28 cellular contexts compared by ENCODE assay signal in the genomic region with DNA sequence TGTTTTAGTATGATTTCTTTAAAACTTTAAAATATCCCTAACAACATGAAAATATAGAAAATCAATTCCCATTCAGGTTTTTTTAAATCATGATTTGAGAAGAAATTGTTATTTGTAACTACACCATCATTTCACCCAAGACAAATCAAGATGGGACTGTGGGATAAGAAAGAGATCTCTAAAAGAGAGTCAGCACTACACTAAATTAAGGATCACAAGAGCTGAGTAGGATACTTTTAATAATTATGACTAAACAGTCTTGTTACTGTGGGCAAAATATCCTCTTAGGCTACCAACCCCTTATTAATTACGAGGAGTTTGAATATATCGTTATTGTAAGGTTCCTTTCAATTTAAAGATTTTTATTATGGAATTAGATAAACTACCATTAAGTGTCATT.
"Had no signal": no experiment of that assay in that cellular context is flagged by ENCODE, and none has a peak within 500 bp of the region (broad histone marks: within the 10 kb centered on the region; RNA-seq: fewer than 3 reads in every experiment).

No MANE protein-coding gene starts in this region.

- H3K9me3 ChIP-seq: esophagus squamous epithelium, lower lobe of right lung, neutrophil, pancreas, right lobe of liver, suprapubic skin, transverse colon, upper lobe of right lung, uterus had no signal

- ATAC-seq: effector memory CD8-positive, alpha-beta T cell; left colon; left ventricle myocardium superior; lower lobe of right lung; natural killer cell; pancreas; right lobe of liver; stimulated activated naive CD8-positive, alpha-beta T cell treated with anti-CD3 and anti-CD28 coated beads, Interleukin-15, amount 100 ng/mL, for 72 hours; upper lobe of right lung had no signal

- H3K27me3 ChIP-seq: pancreas, right lobe of liver, uterus had no signal

- H3K27ac ChIP-seq: esophagus squamous epithelium, lower lobe of right lung, neutrophil, suprapubic skin, transverse colon, upper lobe of right lung, uterus had no signal

- H3K36me3 ChIP-seq: esophagus squamous epithelium, lower lobe of right lung, neutrophil, pancreas, right lobe of liver, suprapubic skin, transverse colon, upper lobe of right lung, uterus had no signal

- H3K4me3 ChIP-seq: esophagus squamous epithelium, lower lobe of right lung, pancreas, right lobe of liver, smooth muscle cell, suprapubic skin, transverse colon, upper lobe of right lung, uterus had no signal

- FAIRE-seq: endometrium, pancreas had no signal

- DNase-seq: cortex of kidney; effector memory CD8-positive, alpha-beta T cell; erythroblast; esophagus squamous epithelium; foreskin melanocyte; hypothalamus; immature natural killer cell; islet precursor cell; kidney glomerular epithelial cell; left colon; left ventricle myocardium superior; lower lobe of right lung; natural killer cell; pancreas; right lobe of liver; stimulated activated CD4-positive, alpha-beta T cell treated with anti-CD3 and anti-CD28 coated beads, Interleukin-12 subunit alpha, Interleukin-12 subunit beta, amount 100 ng/mL, for 4 hours; stimulated activated CD4-positive, alpha-beta T cell treated with anti-CD3 and anti-CD28 coated beads, Interleukin-1b, Interleukin-23, amount 100 ng/mL, for 48 hours; stimulated activated CD4-positive, alpha-beta T cell treated with anti-CD3 and anti-CD28 coated beads, Interleukin-4, amount 100 ng/mL, for 1 hour; stimulated activated CD8-positive, alpha-beta memory T cell treated with anti-CD3 and anti-CD28 coated beads, Interleukin-4, amount 100 ng/mL, for 48 hours; stimulated activated naive CD4-positive, alpha-beta T cell; stimulated activated naive CD8-positive, alpha-beta T cell treated with anti-CD3 and anti-CD28 coated beads, Interleukin-15, amount 100 ng/mL, for 72 hours; transverse colon; upper lobe of right lung; uterus had no signal

- H3K4me1 ChIP-seq: lower lobe of right lung, uterus had no signal
